20 cellular contexts compared by ENCODE assay signal in the genomic region with DNA sequence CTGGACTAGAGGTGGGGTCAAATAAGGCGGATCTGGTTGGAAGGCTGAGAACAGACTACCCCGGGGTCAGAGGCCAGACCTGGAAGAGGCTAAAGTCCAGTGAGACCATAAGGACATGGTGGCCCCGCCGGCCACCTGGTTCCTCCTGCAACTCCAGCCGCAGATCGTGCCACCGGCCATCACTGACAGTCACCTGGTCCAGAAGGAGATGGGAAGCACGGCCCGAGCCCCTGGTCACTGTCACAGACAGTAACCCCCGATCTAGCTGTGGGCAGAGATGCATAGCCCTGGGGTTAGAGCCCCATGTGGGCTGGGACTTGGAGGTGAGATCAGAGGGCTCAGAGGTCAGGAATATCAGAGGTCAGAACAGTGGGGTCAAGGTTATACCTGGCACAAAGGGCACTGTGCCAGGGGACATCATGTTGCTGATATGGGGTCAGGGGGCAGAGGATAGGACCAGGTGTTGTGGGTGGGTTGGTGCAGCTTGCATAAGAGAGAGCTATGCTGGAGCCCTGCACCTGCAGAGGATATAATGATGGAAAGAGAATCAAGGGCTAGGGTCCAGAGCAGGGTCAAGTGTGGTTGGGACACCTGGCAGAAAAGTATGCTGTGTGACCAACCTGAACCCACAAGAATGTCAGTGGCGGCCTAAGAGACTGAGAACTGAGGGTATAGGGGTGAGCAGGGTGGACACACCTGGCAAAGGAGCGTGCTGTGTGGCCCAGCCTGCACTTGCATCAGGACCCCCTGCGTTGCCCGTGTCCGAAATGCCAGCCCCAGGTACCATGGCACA. TPM values are rescaled to one million over a fixed set of nuclear protein-coding genes. Genes with fewer than 3 reads are reported as not detected.
DNase-seq lines count a peak whose midpoint lies in the region; ATAC-seq and TF ChIP-seq lines count a peak whose summit lies in the region.
"Had no signal": no experiment of that assay in that cellular context is flagged by ENCODE, and none has a peak within 500 bp of the region (broad histone marks: within the 10 kb centered on the region; RNA-seq: fewer than 3 reads in every experiment).

No MANE protein-coding gene starts in this region.

- peaks cover 6 to 21% of the 10 kb centered on the region in 2 donors for H3K4me1 Mint-ChIP-seq in natural killer cell treated with Interleukin-12 subunit alpha and Interleukin-12 subunit beta and Interleukin-15 and Interleukin-18, amount 100 ng/mL, for 72 hours (ENCODE audit: low read depth in 2 of 2)
- H3K4me1 Mint-ChIP-seq in natural killer cell, result peaks cover 5 to 8% of the 10 kb centered on the region in 2 donors

- ATAC-seq in natural killer cell treated with Interleukin-12 subunit alpha and Interleukin-12 subunit beta and Interleukin-15 and Interleukin-18, amount 100 ng/mL, for 72 hours, result no peak
- ATAC-seq in natural killer cell, result no peak
- no peak for ATAC-seq in GM21825 (IDR thresholded peaks at IDR 0.05; ENCODE audit: unreplicated experiment)
- ATAC-seq: A549, Panc1 had no signal

- CTCF ChIA-PET in PC-9 (lab: Charles Lee), result no interaction called here

- H3K4me3 Mint-ChIP-seq in natural killer cell treated with Interleukin-12 subunit alpha and Interleukin-12 subunit beta and Interleukin-15 and Interleukin-18, amount 100 ng/mL, for 72 hours, result peak overlapping the region; percentile 23
- H3K4me3 Mint-ChIP-seq in natural killer cell, result no peak overlapping the region

- H4K20me1 ChIP-seq in PC-9 (ENCODE audit: insufficient read depth), result no peaks in the 10 kb centered on the region

- H3K27ac Mint-ChIP-seq in natural killer cell treated with Interleukin-12 subunit alpha and Interleukin-12 subunit beta and Interleukin-15 and Interleukin-18, amount 100 ng/mL, for 72 hours, result no peak overlapping the region
- H3K27ac Mint-ChIP-seq in natural killer cell, result peak overlapping the region in 1 of 2 donors; percentile 50

- H3K9me3 ChIP-seq in PC-9 (ENCODE audit: insufficient read depth, low read depth), result no peaks in the 10 kb centered on the region
- H3K9me3 ChIP-seq: A549, Caco-2 had no signal

- no peak for DNase-seq in natural killer cell treated with Interleukin-12 subunit alpha and Interleukin-12 subunit beta and Interleukin-15 and Interleukin-18, amount 100 ng/mL, for 72 hours (ENCODE audit: low spot score)
- DNase-seq in natural killer cell (no peak), PC-9 (peak; percentile 58), kidney epithelial cell (ENCODE audit: low read depth) (peak; percentile 7), cerebellum (ENCODE audit: low spot score) (no peak), DMS53 (lab: John Stamatoyannopoulos, UW) (no peak)
- DNase-seq: C1 segment of cervical spinal cord, Caco-2, NCI-H1417 treated with DMSO at 0.1 percent for 48 hours, NCI-H2029, NCI-H2171, NCI-H510A, NCI-H774, Right ventricle myocardium superior had no signal

- intact Hi-C loops in natural killer cell (cut with micrococcal nuclease) (no loop called here), PC-9 (cut with micrococcal nuclease; ENCODE audit: unreplicated experiment) (loop anchor here (1.0 kb wide), 3 partner anchors 10 to 44 kb away; a partner anchor contains a TSS)

- H3K27me3 Mint-ChIP-seq in natural killer cell treated with Interleukin-12 subunit alpha and Interleukin-12 subunit beta and Interleukin-15 and Interleukin-18, amount 100 ng/mL, for 72 hours, result no peaks in the 10 kb centered on the region
- H3K27me3 Mint-ChIP-seq in natural killer cell (ENCODE audit: low read depth in 2 of 2), result peaks cover 0 to 4% of the 10 kb centered on the region in 2 donors

- no peak overlapping the region for H2AFZ ChIP-seq in PC-9

- H3K36me3 ChIP-seq in PC-9 (ENCODE audit: low read depth) (no peaks in the 10 kb centered on the region), kidney epithelial cell (ENCODE audit: control insufficient read depth, insufficient read depth, low read length) (no peaks in the 10 kb centered on the region)

- H3K36me3 Mint-ChIP-seq in natural killer cell treated with Interleukin-12 subunit alpha and Interleukin-12 subunit beta and Interleukin-15 and Interleukin-18, amount 100 ng/mL, for 72 hours, result no peaks in the 10 kb centered on the region
- H3K36me3 Mint-ChIP-seq in natural killer cell, result no peaks in the 10 kb centered on the region

- no peaks in the 10 kb centered on the region for H3K9me2 ChIP-seq in PC-9 (ENCODE audit: insufficient read depth)

- H3F3A ChIP-seq in PC-9 (ENCODE audit: insufficient read depth, low read depth), result no peaks in the 10 kb centered on the region

- H3K4me3 ChIP-seq in PC-9, result no peak overlapping the region
- H3K4me3 ChIP-seq in kidney epithelial cell (ENCODE audit: low read depth, low read length), result no peak overlapping the region
- H3K4me3 ChIP-seq: A549, SK-N-MC had no signal

- no peaks in the 10 kb centered on the region for H3K79me2 ChIP-seq in PC-9 (ENCODE audit: low read depth)

- H3K27ac ChIP-seq in PC-9, result no peak overlapping the region
- H3K27ac ChIP-seq: A549, HL-60, SK-N-MC had no signal

- no peaks in the 10 kb centered on the region for H3K27me3 ChIP-seq in PC-9 (ENCODE audit: insufficient read depth, low read depth)
- H3K27me3 ChIP-seq in kidney epithelial cell (ENCODE audit: control insufficient read depth, insufficient read depth, low read length), result no peaks in the 10 kb centered on the region

- H3K9me3 Mint-ChIP-seq in natural killer cell treated with Interleukin-12 subunit alpha and Interleukin-12 subunit beta and Interleukin-15 and Interleukin-18, amount 100 ng/mL, for 72 hours, result no peaks in the 10 kb centered on the region
- no peaks in the 10 kb centered on the region for H3K9me3 Mint-ChIP-seq in natural killer cell

- POLR2A ChIA-PET in PC-9 (lab: Charles Lee; ENCODE audit: unreplicated experiment), result interaction anchor here (0.6 kb wide), 1 partner anchor 65 kb away, joined by 5 read pairs; no protein-coding TSS in a partner anchor

- H3K4me1 ChIP-seq in PC-9 (replicated peaks; ENCODE audit: insufficient read depth), result no peaks in the 10 kb centered on the region
- H3K4me1 ChIP-seq: Caco-2 had no signal

- no peak overlapping the region for H3K4me2 ChIP-seq in PC-9
- H3K4me2 ChIP-seq: A549 had no signal

- BruUV-seq in PC-9 (replicated peaks; lab: Mats Ljungman, UMichigan), result no TSS peak

- TF ChIP-seq CTCF in natural killer cell (IDR thresholded peaks at IDR 0.05) (no peak), PC-9 (conservative IDR thresholded peaks at IDR 0.05) (no peak), kidney epithelial cell (IDR thresholded peaks at IDR 0.05; ENCODE audit: insufficient read depth, low read length, poor library complexity, severe bottlenecking) (no peak)

RNA-seq across cellular contexts. Expression of a gene that starts 9.6 kb away (rescaled TPM):
- total RNA-seq in natural killer cell treated with Interleukin-12 subunit alpha and Interleukin-12 subunit beta and Interleukin-15 and Interleukin-18, amount 100 ng/mL, for 72 hours, result 10 to 100 TPM in 1 of 2 donors, 1 to 10 TPM in 1; 4.4 to 20.1 TPM
- 1 to 10 TPM; 2.0 to 3.4 (median 2.6) TPM for total RNA-seq in natural killer cell
- 9.9 and 11.6 TPM in 2 replicates for total RNA-seq in PC-9 (2021)
- total RNA-seq in kidney epithelial cell, result 5.2 and 5.6 TPM in 2 replicates
- total RNA-seq in cerebellum, result 37.4 TPM

RNA-seq across cellular contexts. Expression of a gene that starts 17.9 kb away (rescaled TPM):
- 10 to 100 TPM; 31.3 to 62.4 TPM for total RNA-seq in natural killer cell treated with Interleukin-12 subunit alpha and Interleukin-12 subunit beta and Interleukin-15 and Interleukin-18, amount 100 ng/mL, for 72 hours
- total RNA-seq in natural killer cell (10 to 100 TPM; 25.8 to 37.6 (median 32.3) TPM), PC-9 (2021) (16.5 and 18.7 TPM in 2 replicates), kidney epithelial cell (32.8 and 54.2 TPM in 2 replicates), cerebellum (7.4 TPM)

RNA-seq across cellular contexts. Expression of a gene that starts 31.6 kb away (rescaled TPM):
- not detected for total RNA-seq in natural killer cell treated with Interleukin-12 subunit alpha and Interleukin-12 subunit beta and Interleukin-15 and Interleukin-18, amount 100 ng/mL, for 72 hours
- not detected for total RNA-seq in natural killer cell
- not detected in 2 replicates for total RNA-seq in PC-9 (2021)
- total RNA-seq in kidney epithelial cell, result not detected in 2 replicates
- total RNA-seq in cerebellum, result not detected
- total RNA-seq: Caco-2, H4, Right ventricle myocardium superior had no signal

RNA-seq across cellular contexts. Expression of a gene that starts 32.6 kb away (rescaled TPM):
- total RNA-seq in natural killer cell treated with Interleukin-12 subunit alpha and Interleukin-12 subunit beta and Interleukin-15 and Interleukin-18, amount 100 ng/mL, for 72 hours, result 10 to 100 TPM; 22.7 to 37.0 TPM
- total RNA-seq in natural killer cell (10 to 100 TPM; 12.2 to 14.1 (median 12.8) TPM), PC-9 (2021) (40.0 and 53.3 TPM in 2 replicates), kidney epithelial cell (15.3 and 34.0 TPM in 2 replicates), cerebellum (15.7 TPM)

RNA-seq across cellular contexts. Expression of a gene that starts 43.7 kb away (rescaled TPM):
- total RNA-seq in natural killer cell treated with Interleukin-12 subunit alpha and Interleukin-12 subunit beta and Interleukin-15 and Interleukin-18, amount 100 ng/mL, for 72 hours, result 100 to 1,000 TPM; 171 to 211 TPM
- total RNA-seq in natural killer cell, result 100 to 1,000 TPM; 117 to 139 (median 124) TPM
- 255 and 264 TPM in 2 replicates for total RNA-seq in PC-9 (2021)
- total RNA-seq in kidney epithelial cell, result 413 and 435 TPM in 2 replicates
- 122 TPM for total RNA-seq in cerebellum

Comparison
In these comparisons a context has a peak if more than half of its experiments do, and no peak if none do; other contexts are left out.
1. DNase-seq: peak in PC-9 (2 of 2) and kidney epithelial cell (single experiment); none in natural killer cell treated with Interleukin-12 subunit alpha and Interleukin-12 subunit beta and Interleukin-15 and Interleukin-18, amount 100 ng/mL, for 72 hours (single experiment), natural killer cell (single experiment), cerebellum (single experiment) and DMS53 (single experiment).